In genomic region chr2:234978466-234979203, GRCh38 we compare ENCODE assay signal across 1 cellular context.
TF ChIP-seq lines count a peak whose summit lies in the region.

No MANE protein-coding gene starts in this region.

TF ChIP-seq in HepG2, 621 proteins besides CTCF, POLR2A, EP300 and RAD21 (continued from another document and continues in another):
- TF ChIP-seq HINFP (CRISPR knock-in tag; IDR thresholded peaks at IDR 0.05; ENCODE audit: low read depth) (peak; percentile 69; the same call in 1 of the 2 replicates), ATF7-NPFF (CRISPR knock-in tag; IDR thresholded peaks at IDR 0.05; ENCODE audit: low read depth) (no peak; the same call in 1 of the 2 replicates), ASH2L (IDR thresholded peaks at IDR 0.05; ENCODE audit: insufficient read length, low read depth, low read length) (no peak), ZNF660 (CRISPR knock-in tag; IDR thresholded peaks at IDR 0.05; ENCODE audit: borderline replicate concordance, low read depth) (no peak), XRCC5 (optimal IDR thresholded peaks at IDR 0.05; ENCODE audit: low read length) (no peak), STAT5B (CRISPR knock-in tag; IDR thresholded peaks at IDR 0.05) (no peak), RBAK (CRISPR knock-in tag; IDR thresholded peaks at IDR 0.05) (no peak), ZNF619 (CRISPR knock-in tag; IDR thresholded peaks at IDR 0.05) (no peak), NAIF1 (CRISPR knock-in tag; IDR thresholded peaks at IDR 0.05; ENCODE audit: borderline replicate concordance) (no peak), FLYWCH1 (CRISPR knock-in tag; IDR thresholded peaks at IDR 0.05) (no peak), NFIB (CRISPR knock-in tag; IDR thresholded peaks at IDR 0.05; ENCODE audit: borderline replicate concordance) (no peak), ZNF207 (IDR thresholded peaks at IDR 0.05; ENCODE audit: borderline replicate concordance) (no peak), KDM5B (CRISPR knock-in tag; IDR thresholded peaks at IDR 0.05; ENCODE audit: borderline replicate concordance) (no peak; the same call in 1 of the 2 replicates), KAT8 (CRISPR knock-in tag; IDR thresholded peaks at IDR 0.05) (no peak; the same call in 1 of the 2 replicates), GATAD1 (CRISPR knock-in tag; IDR thresholded peaks at IDR 0.05) (no peak), SNAI1 (CRISPR knock-in tag; IDR thresholded peaks at IDR 0.05; ENCODE audit: borderline replicate concordance) (no peak), EED (CRISPR knock-in tag; IDR thresholded peaks at IDR 0.05) (no peak), ZNF331 (CRISPR knock-in tag; IDR thresholded peaks at IDR 0.05) (no peak; the same call in 1 of the 2 replicates), ELF3 (CRISPR knock-in tag; IDR thresholded peaks at IDR 0.05) (no peak), ZEB1 (IDR thresholded peaks at IDR 0.05; ENCODE audit: insufficient replicate concordance, low read depth) (peak; percentile 43), ZMAT3 (CRISPR knock-in tag; conservative IDR thresholded peaks at IDR 0.05) (no peak), ZNF552 (CRISPR knock-in tag; IDR thresholded peaks at IDR 0.05; ENCODE audit: borderline replicate concordance) (no peak), ZFP36 (IDR thresholded peaks at IDR 0.05; ENCODE audit: borderline replicate concordance, low read depth, low read length, partially characterized antibody) (no peak), ZNF772 (CRISPR knock-in tag; IDR thresholded peaks at IDR 0.05) (no peak), KDM4B (CRISPR knock-in tag; IDR thresholded peaks at IDR 0.05) (0 out of 2 replicates have a peak, but pooled peaks have one; percentile 13), ADNP (CRISPR knock-in tag; IDR thresholded peaks at IDR 0.05) (no peak), FOXK1 (CRISPR knock-in tag; IDR thresholded peaks at IDR 0.05; ENCODE audit: borderline replicate concordance, low read depth) (no peak), ZNF597 (CRISPR knock-in tag; IDR thresholded peaks at IDR 0.05) (no peak), ZNF468 (CRISPR knock-in tag; IDR thresholded peaks at IDR 0.05) (no peak), ZNF709 (CRISPR knock-in tag; IDR thresholded peaks at IDR 0.05) (no peak), FOXC1 (CRISPR knock-in tag; IDR thresholded peaks at IDR 0.05; ENCODE audit: borderline replicate concordance) (peak; percentile 45; the same call in 1 of the 2 replicates), ZNF124 (CRISPR knock-in tag; IDR thresholded peaks at IDR 0.05) (no peak)
- TF ChIP-seq, protein P1, sequence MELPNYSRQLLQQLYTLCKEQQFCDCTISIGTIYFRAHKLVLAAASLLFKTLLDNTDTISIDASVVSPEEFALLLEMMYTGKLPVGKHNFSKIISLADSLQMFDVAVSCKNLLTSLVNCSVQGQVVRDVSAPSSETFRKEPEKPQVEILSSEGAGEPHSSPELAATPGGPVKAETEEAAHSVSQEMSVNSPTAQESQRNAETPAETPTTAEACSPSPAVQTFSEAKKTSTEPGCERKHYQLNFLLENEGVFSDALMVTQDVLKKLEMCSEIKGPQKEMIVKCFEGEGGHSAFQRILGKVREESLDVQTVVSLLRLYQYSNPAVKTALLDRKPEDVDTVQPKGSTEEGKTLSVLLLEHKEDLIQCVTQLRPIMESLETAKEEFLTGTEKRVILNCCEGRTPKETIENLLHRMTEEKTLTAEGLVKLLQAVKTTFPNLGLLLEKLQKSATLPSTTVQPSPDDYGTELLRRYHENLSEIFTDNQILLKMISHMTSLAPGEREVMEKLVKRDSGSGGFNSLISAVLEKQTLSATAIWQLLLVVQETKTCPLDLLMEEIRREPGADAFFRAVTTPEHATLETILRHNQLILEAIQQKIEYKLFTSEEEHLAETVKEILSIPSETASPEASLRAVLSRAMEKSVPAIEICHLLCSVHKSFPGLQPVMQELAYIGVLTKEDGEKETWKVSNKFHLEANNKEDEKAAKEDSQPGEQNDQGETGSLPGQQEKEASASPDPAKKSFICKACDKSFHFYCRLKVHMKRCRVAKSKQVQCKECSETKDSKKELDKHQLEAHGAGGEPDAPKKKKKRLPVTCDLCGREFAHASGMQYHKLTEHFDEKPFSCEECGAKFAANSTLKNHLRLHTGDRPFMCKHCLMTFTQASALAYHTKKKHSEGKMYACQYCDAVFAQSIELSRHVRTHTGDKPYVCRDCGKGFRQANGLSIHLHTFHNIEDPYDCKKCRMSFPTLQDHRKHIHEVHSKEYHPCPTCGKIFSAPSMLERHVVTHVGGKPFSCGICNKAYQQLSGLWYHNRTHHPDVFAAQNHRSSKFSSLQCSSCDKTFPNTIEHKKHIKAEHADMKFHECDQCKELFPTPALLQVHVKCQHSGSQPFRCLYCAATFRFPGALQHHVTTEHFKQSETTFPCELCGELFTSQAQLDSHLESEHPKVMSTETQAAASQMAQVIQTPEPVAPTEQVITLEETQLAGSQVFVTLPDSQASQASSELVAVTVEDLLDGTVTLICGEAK (IDR thresholded peaks at IDR 0.05), result no peak
- TF ChIP-seq, protein P1 (CRISPR knock-in tag; IDR thresholded peaks at IDR 0.05), result no peak
- TF ChIP-seq, protein P2, sequence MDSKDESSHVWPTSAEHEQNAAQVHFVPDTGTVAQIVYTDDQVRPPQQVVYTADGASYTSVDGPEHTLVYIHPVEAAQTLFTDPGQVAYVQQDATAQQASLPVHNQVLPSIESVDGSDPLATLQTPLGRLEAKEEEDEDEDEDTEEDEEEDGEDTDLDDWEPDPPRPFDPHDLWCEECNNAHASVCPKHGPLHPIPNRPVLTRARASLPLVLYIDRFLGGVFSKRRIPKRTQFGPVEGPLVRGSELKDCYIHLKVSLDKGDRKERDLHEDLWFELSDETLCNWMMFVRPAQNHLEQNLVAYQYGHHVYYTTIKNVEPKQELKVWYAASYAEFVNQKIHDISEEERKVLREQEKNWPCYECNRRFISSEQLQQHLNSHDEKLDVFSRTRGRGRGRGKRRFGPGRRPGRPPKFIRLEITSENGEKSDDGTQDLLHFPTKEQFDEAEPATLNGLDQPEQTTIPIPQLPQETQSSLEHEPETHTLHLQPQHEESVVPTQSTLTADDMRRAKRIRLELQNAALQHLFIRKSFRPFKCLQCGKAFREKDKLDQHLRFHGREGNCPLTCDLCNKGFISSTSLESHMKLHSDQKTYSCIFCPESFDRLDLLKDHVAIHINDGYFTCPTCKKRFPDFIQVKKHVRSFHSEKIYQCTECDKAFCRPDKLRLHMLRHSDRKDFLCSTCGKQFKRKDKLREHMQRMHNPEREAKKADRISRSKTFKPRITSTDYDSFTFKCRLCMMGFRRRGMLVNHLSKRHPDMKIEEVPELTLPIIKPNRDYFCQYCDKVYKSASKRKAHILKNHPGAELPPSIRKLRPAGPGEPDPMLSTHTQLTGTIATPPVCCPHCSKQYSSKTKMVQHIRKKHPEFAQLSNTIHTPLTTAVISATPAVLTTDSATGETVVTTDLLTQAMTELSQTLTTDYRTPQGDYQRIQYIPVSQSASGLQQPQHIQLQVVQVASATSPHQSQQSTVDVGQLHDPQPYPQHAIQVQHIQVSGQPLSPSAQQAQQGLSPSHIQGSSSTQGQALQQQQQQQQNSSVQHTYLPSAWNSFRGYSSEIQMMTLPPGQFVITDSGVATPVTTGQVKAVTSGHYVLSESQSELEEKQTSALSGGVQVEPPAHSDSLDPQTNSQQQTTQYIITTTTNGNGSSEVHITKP (CRISPR knock-in tag; IDR thresholded peaks at IDR 0.05; ENCODE audit: low read depth), result no peak
- TF ChIP-seq, protein P3, sequence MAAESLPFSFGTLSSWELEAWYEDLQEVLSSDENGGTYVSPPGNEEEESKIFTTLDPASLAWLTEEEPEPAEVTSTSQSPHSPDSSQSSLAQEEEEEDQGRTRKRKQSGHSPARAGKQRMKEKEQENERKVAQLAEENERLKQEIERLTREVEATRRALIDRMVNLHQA (CRISPR knock-in tag; IDR thresholded peaks at IDR 0.05), result no peak
- TF ChIP-seq, protein P4, sequence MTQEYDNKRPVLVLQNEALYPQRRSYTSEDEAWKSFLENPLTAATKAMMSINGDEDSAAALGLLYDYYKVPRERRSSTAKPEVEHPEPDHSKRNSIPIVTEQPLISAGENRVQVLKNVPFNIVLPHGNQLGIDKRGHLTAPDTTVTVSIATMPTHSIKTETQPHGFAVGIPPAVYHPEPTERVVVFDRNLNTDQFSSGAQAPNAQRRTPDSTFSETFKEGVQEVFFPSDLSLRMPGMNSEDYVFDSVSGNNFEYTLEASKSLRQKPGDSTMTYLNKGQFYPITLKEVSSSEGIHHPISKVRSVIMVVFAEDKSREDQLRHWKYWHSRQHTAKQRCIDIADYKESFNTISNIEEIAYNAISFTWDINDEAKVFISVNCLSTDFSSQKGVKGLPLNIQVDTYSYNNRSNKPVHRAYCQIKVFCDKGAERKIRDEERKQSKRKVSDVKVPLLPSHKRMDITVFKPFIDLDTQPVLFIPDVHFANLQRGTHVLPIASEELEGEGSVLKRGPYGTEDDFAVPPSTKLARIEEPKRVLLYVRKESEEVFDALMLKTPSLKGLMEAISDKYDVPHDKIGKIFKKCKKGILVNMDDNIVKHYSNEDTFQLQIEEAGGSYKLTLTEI (CRISPR knock-in tag; conservative IDR thresholded peaks at IDR 0.05), result no peak
- TF ChIP-seq, protein P5, sequence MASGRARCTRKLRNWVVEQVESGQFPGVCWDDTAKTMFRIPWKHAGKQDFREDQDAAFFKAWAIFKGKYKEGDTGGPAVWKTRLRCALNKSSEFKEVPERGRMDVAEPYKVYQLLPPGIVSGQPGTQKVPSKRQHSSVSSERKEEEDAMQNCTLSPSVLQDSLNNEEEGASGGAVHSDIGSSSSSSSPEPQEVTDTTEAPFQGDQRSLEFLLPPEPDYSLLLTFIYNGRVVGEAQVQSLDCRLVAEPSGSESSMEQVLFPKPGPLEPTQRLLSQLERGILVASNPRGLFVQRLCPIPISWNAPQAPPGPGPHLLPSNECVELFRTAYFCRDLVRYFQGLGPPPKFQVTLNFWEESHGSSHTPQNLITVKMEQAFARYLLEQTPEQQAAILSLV (CRISPR knock-in tag; IDR thresholded peaks at IDR 0.05; ENCODE audit: borderline replicate concordance), result no peak
- TF ChIP-seq, protein P6, sequence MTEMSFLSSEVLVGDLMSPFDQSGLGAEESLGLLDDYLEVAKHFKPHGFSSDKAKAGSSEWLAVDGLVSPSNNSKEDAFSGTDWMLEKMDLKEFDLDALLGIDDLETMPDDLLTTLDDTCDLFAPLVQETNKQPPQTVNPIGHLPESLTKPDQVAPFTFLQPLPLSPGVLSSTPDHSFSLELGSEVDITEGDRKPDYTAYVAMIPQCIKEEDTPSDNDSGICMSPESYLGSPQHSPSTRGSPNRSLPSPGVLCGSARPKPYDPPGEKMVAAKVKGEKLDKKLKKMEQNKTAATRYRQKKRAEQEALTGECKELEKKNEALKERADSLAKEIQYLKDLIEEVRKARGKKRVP (CRISPR knock-in tag; IDR thresholded peaks at IDR 0.05), result no peak
- TF ChIP-seq, protein P7, sequence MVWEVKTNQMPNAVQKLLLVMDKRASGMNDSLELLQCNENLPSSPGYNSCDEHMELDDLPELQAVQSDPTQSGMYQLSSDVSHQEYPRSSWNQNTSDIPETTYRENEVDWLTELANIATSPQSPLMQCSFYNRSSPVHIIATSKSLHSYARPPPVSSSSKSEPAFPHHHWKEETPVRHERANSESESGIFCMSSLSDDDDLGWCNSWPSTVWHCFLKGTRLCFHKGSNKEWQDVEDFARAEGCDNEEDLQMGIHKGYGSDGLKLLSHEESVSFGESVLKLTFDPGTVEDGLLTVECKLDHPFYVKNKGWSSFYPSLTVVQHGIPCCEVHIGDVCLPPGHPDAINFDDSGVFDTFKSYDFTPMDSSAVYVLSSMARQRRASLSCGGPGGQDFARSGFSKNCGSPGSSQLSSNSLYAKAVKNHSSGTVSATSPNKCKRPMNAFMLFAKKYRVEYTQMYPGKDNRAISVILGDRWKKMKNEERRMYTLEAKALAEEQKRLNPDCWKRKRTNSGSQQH (CRISPR knock-in tag; IDR thresholded peaks at IDR 0.05; ENCODE audit: low read depth), result no peak
